8 cellular contexts compared by ENCODE assay signal in the genomic region with DNA sequence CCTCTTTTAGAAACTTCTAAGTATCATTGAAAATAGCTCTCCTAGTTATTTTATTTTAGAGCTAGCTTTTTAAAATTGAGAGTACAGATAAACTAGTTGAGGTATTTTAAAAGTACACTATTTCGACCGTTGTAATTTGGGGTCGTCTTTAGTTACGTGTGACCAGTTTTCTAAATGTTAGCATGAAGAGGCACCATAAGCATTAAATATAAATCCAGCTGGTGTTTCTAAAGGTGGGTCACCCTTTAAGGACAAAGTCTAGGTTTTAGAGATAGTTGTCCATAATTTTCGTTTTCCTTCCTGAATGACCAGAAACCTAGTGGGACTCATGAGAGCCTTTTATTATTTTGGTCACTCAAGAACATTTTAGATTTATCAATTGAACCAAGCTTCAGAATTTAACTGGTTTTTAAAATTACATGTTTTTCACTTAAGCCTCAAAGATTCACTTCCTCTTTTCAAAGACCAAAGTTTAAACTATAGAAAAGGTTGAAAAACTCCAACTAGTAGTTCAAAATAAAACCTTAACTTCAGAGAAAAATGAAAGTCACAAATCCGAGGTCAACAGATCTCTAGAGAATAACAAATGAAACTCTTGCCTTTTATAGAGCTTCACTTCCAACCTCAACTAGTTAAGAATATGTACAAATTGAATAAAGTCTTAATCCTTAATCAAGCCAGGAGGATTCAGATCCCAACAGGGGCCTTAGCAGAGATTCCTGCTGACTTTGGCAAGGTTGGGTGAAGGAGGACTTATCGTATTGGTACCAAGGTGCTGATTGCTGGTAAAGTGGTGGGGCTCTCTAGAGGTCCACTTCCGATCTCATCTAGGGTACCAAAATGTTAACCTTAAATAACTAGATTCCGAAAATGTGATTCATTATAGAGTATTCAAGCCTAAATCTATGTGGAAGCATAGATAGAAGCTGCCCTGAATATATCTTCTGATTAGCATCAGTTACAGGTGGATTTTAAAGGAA. TPM values are rescaled to one million over a fixed set of nuclear protein-coding genes. Genes with fewer than 3 reads are reported as not detected.
DNase-seq lines count a peak whose midpoint lies in the region; ATAC-seq and TF ChIP-seq lines count a peak whose summit lies in the region.

No MANE protein-coding gene starts in this region.

- peak overlapping the region in 1 of 4 donors; percentile 12 for H3K4me3 ChIP-seq in stomach

- peaks cover 7 to 30% (median 23%) of the 10 kb centered on the region in 4 donors for H3K36me3 ChIP-seq in stomach

- H3K4me1 ChIP-seq in stomach = peaks cover 0 to 26% (median 14%) of the 10 kb centered on the region in 4 donors

- H3K9me3 Mint-ChIP-seq in activated B cell treated with CpG ODN at 0.5 μM for 24 hours = peaks cover 10% of the 10 kb centered on the region

- H3K4me1 Mint-ChIP-seq in activated B cell treated with CpG ODN at 0.5 μM for 24 hours = peaks cover 56% of the 10 kb centered on the region

- TF ChIP-seq CTCF in activated B cell treated with CpG ODN at 0.5 μM for 24 hours (IDR thresholded peaks at IDR 0.05) (no peak), stomach (IDR thresholded peaks at IDR 0.05) (no peak)

- WGBS in stomach, 5 donors = 69 to 83% (median 79%) methylated on average over 9 of the region's 9 CpGs

- peaks cover 8 to 42% (median 25%) of the 10 kb centered on the region in 4 donors for H3K9me3 ChIP-seq in stomach

- peak; percentile 47 for ATAC-seq in GM19372 (IDR thresholded peaks at IDR 0.05; ENCODE audit: low read depth, unreplicated experiment)
- peak; percentile 41 for ATAC-seq in HG03045 (IDR thresholded peaks at IDR 0.05; ENCODE audit: unreplicated experiment)
- ATAC-seq in activated B cell treated with CpG ODN at 0.5 μM for 24 hours (ENCODE audit: low read depth) = peak; percentile 35
- no peak for ATAC-seq in left lobe of liver

- TF ChIP-seq EP300 in stomach (IDR thresholded peaks at IDR 0.05) = no peak

- no peak for TF ChIP-seq POLR2A in stomach (IDR thresholded peaks at IDR 0.05)

- CTCF ChIA-PET in activated B cell treated with CpG ODN at 0.5 μM for 24 hours (lab: Charles Lee) = interaction anchor here (1.1 to 2.4 kb wide), 2 partner anchors 30 to 32 kb away, joined by 3 to 15 read pairs; a partner anchor contains a TSS

- intact Hi-C loops in activated B cell treated with CpG ODN at 0.5 μM for 24 hours (cut with micrococcal nuclease) (loop anchor here (1.0 to 2.0 kb wide), 5 partner anchors 12 to 475 kb away; a partner anchor contains a TSS), stomach (cut with DNase I; ENCODE audit: low total_unique reads) (no loop called here)

- H3K27ac ChIP-seq in stomach = peak overlapping the region in 4 of 5 donors; percentile 42 to 81 (median 60)

- H3K27ac Mint-ChIP-seq in activated B cell treated with CpG ODN at 0.5 μM for 24 hours = peak overlapping the region; percentile 98

- no peak for DNase-seq in activated B cell treated with CpG ODN at 0.5 μM for 24 hours
- no peak for DNase-seq in stomach
- DNase-seq in left lobe of liver (ENCODE audit: low spot score) = no peak
- no peak for DNase-seq in mesenteric fat pad (ENCODE audit: low spot score)
- no peak for DNase-seq in GM19238 (ENCODE audit: insufficient read length, low spot score)
- DNase-seq in NCI-H446 (lab: John Stamatoyannopoulos, UW) = no peak

- H3K27me3 Mint-ChIP-seq in activated B cell treated with CpG ODN at 0.5 μM for 24 hours = no peaks in the 10 kb centered on the region

- POLR2A ChIA-PET in activated B cell treated with CpG ODN at 0.5 μM for 24 hours (lab: Charles Lee) = interaction anchor here (0.6 to 4.7 kb wide), 11 partner anchors 9 to 1125 kb away, joined by 3 to 97 read pairs (median 5); a partner anchor contains a TSS

- no peaks in the 10 kb centered on the region for H3K27me3 ChIP-seq in stomach

- peak overlapping the region; percentile 89 for H3K4me3 Mint-ChIP-seq in activated B cell treated with CpG ODN at 0.5 μM for 24 hours

- H3K36me3 Mint-ChIP-seq in activated B cell treated with CpG ODN at 0.5 μM for 24 hours (ENCODE audit: low read depth) = peaks cover 34% of the 10 kb centered on the region

RNA-seq across cellular contexts. Expression of a gene that starts 32.5 kb away (rescaled TPM):
- total RNA-seq in activated B cell treated with CpG ODN at 0.5 μM for 24 hours (94.8 and 110 TPM in 2 replicates), stomach (100 to 1,000 TPM in 1 of 5 donors, 10 to 100 TPM in 4; 46.1 to 163 (median 74.1) TPM), left lobe of liver (34.2 TPM), mesenteric fat pad (57.8 TPM)
- 10 to 100 TPM; 17.5 to 25.0 (median 22.1) TPM for polyA plus RNA-seq in stomach

RNA-seq across cellular contexts. Expression of a gene that starts 32.8 kb away (rescaled TPM):
- total RNA-seq in activated B cell treated with CpG ODN at 0.5 μM for 24 hours (23.8 and 30.9 TPM in 2 replicates), stomach (10 to 100 TPM; 26.6 to 90.0 (median 41.5) TPM), left lobe of liver (27.3 TPM), mesenteric fat pad (48.7 TPM)
- polyA plus RNA-seq in stomach = 10 to 100 TPM in 2 of 3 donors, 1 to 10 TPM in 1; 8.1 to 19.1 (median 18.7) TPM
